ENCODE assay signal across 9 cellular contexts in the genomic region with DNA sequence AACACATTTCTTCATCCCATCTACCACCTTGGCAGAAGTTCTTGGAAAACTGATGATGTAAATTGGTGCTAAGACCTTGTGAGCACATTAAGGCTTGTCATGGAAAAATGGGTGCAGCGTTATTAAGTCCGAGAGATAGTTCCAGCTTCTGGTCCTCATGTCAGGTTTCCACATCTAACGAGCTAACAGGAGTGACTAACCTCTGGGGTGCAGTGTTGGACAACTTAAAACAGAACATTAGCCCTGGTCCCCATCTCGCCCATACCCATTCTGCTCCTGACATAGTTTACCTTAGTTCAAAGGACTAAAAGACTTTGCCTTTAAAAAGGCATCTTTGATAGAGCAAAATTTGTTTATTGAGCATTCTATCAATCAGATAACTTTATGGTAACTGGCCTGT.
DNase-seq lines count a peak whose midpoint lies in the region; ATAC-seq and TF ChIP-seq lines count a peak whose summit lies in the region.
"Had no signal": no experiment of that assay in that cellular context is flagged by ENCODE, and none has a peak within 500 bp of the region (broad histone marks: within the 10 kb centered on the region; RNA-seq: fewer than 3 reads in every experiment).

No MANE protein-coding gene starts in this region.

- DNase-seq in SIG-M5 treated with dmso at 0.1 percent for 504 hours (lab: John Stamatoyannopoulos, UW; ENCODE audit: unreplicated experiment) (peak; percentile 41), SIG-M5 (lab: John Stamatoyannopoulos, UW) (no peak), NCI-H748 treated with DMSO at 0.1 percent for 48 hours (lab: John Stamatoyannopoulos, UW) (peak; percentile 51), stromal cell of bone marrow (ENCODE audit: low read depth) (peak; percentile 18), GM20000 (ENCODE audit: low spot score) (no peak)
- DNase-seq: T-helper 9 cell had no signal

- peak; percentile 41 for ATAC-seq in esophagus mucosa
- no peak for ATAC-seq in GM19463 (IDR thresholded peaks at IDR 0.05; ENCODE audit: unreplicated experiment)
- ATAC-seq in GM21619 (IDR thresholded peaks at IDR 0.05; ENCODE audit: unreplicated experiment), result no peak

- TF ChIP-seq CTCF in GM20000 (IDR thresholded peaks at IDR 0.05; ENCODE audit: extremely low read depth, missing control alignments), result no peak

Comparison
In these comparisons a context has a peak if more than half of its experiments do, and no peak if none do; other contexts are left out.
1. DNase-seq: peak in SIG-M5 treated with dmso at 0.1 percent for 504 hours (single experiment), NCI-H748 treated with DMSO at 0.1 percent for 48 hours (single experiment) and stromal cell of bone marrow (single experiment); none in SIG-M5 (single experiment) and GM20000 (single experiment).